Comparison of ENCODE assay signal across 18 cellular contexts in the genomic region with DNA sequence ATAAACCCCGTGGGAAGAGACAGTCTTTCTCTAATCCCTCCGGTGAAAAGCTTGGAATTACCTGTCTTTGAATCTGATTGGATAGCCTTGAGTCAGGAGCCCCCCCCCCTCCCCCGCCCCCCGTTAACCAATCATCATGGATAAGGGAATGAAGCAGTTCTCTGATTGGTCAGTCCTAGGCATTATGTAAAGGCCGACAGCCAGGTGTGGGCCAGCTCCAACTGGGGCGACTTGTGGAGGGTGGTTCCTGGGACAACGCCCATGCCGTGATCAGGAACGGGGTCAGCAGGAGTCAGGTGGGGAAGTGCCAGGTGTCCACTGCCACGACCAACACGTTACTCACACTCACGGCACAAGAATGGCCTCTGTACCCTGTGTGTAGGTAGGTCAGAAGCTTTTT.
DNase-seq lines count a peak whose midpoint lies in the region; ATAC-seq and TF ChIP-seq lines count a peak whose summit lies in the region.
"Had no signal": no experiment of that assay in that cellular context is flagged by ENCODE, and none has a peak within 500 bp of the region (broad histone marks: within the 10 kb centered on the region; RNA-seq: fewer than 3 reads in every experiment).

No MANE protein-coding gene starts in this region.

- DNase-seq in HT-29 (ENCODE audit: low spot score) = peak; percentile 23
- peak; percentile 10 for DNase-seq in NCI-H69 (lab: John Stamatoyannopoulos, UW)
- no peak for DNase-seq in esophagus squamous epithelium (lab: John Stamatoyannopoulos, UW)
- DNase-seq in mucosa of descending colon = peak; percentile 58 to 77 (median 68)
- no peak for DNase-seq in GM19240 (ENCODE audit: insufficient read length, low spot score)
- no peak for DNase-seq in hippocampal formation (lab: John Stamatoyannopoulos, UW)
- DNase-seq: GF-D8, Kasumi-1, NCI-H1417, NCI-H1694 treated with DMSO at 0.1 percent for 48 hours, NCI-H2081 treated with DMSO at 0.1 percent for 48 hours, NCI-H510A, OCI-M1 had no signal

- intact Hi-C loops in esophagus squamous epithelium (cut with DNase I) (no loop called here), mucosa of descending colon (cut with DNase I, micrococcal nuclease) (no loop called here)

- ATAC-seq in mucosa of descending colon (peak; percentile 68), HG03521 (IDR thresholded peaks at IDR 0.05; ENCODE audit: unreplicated experiment) (no peak), HG03457 (IDR thresholded peaks at IDR 0.05; ENCODE audit: unreplicated experiment) (no peak)
- ATAC-seq: A549 had no signal

- peak overlapping the region in 2 of 4 donors; percentile 20 to 29 for H3K4me3 ChIP-seq in esophagus squamous epithelium
- no peak overlapping the region for H3K4me3 ChIP-seq in mucosa of descending colon
- H3K4me3 ChIP-seq: A549, HAP-1, SJSA1 had no signal

- H3K9me3 ChIP-seq in esophagus squamous epithelium = no peaks in the 10 kb centered on the region
- no peaks in the 10 kb centered on the region for H3K9me3 ChIP-seq in mucosa of descending colon
- H3K9me3 ChIP-seq: HAP-1, SJSA1 had no signal

- TF ChIP-seq CTCF in esophagus squamous epithelium (IDR thresholded peaks at IDR 0.05) (no peak), mucosa of descending colon (IDR thresholded peaks at IDR 0.05) (no peak)

- H3K27ac ChIP-seq in esophagus squamous epithelium = peak overlapping the region in 3 of 4 donors; percentile 41 to 79 (median 79)
- H3K27ac ChIP-seq: A549, SJSA1 had no signal

- no peaks in the 10 kb centered on the region for H3K27me3 ChIP-seq in esophagus squamous epithelium
- H3K27me3 ChIP-seq: SJSA1 had no signal

- no peaks in the 10 kb centered on the region for H3K36me3 ChIP-seq in esophagus squamous epithelium
- no peaks in the 10 kb centered on the region for H3K36me3 ChIP-seq in mucosa of descending colon (ENCODE audit: low read depth)
- H3K36me3 ChIP-seq: HAP-1, SJSA1 had no signal

- 70 to 78% methylated on average over 3 to 4 of the region's 12 CpGs for WGBS in esophagus squamous epithelium, 2 donors

- H3K4me1 ChIP-seq in esophagus squamous epithelium = peaks cover 23 to 95% (median 39%) of the 10 kb centered on the region in 3 donors
- H3K4me1 ChIP-seq in mucosa of descending colon (ENCODE audit: low read depth) = peaks cover 12% of the 10 kb centered on the region
- H3K4me1 ChIP-seq: A549 had no signal

- peak in 1 of 4 donors; percentile 38 for TF ChIP-seq POLR2A in esophagus squamous epithelium (IDR thresholded peaks at IDR 0.05)

Comparison
In these comparisons a context has a peak if more than half of its experiments do, and no peak if none do; other contexts are left out.
1. DNase-seq: peak in HT-29 (single experiment), NCI-H69 (single experiment) and mucosa of descending colon (3 of 3); none in esophagus squamous epithelium (single experiment), GM19240 (single experiment) and hippocampal formation (0 of 2).